ENCODE assay signal across 22 cellular contexts in genomic region chr10:80509108-80509402, GRCh38. TPM values are rescaled to one million over a fixed set of nuclear protein-coding genes. Genes with fewer than 3 reads are reported as not detected.
DNase-seq lines count a peak whose midpoint lies in the region; ATAC-seq, FAIRE-seq and TF ChIP-seq lines count a peak whose summit lies in the region.
"Had no signal": no experiment of that assay in that cellular context is flagged by ENCODE, and none has a peak within 500 bp of the region (broad histone marks: within the 10 kb centered on the region; RNA-seq: fewer than 3 reads in every experiment).

No MANE protein-coding gene starts in this region.

- no peaks in the 10 kb centered on the region for H3K27me3 Mint-ChIP-seq in activated CD4-positive, alpha-beta memory T cell treated with anti-CD3 and anti-CD28 coated beads for 36 hours
- no peaks in the 10 kb centered on the region for H3K27me3 Mint-ChIP-seq in activated CD4-positive, alpha-beta memory T cell treated with anti-CD3 and anti-CD28 coated beads, Interleukin-2, amount 10 ng/mL, durations not matched to agents 7 days and 5 days
- H3K27me3 Mint-ChIP-seq: CD4-positive, CD25-positive, alpha-beta regulatory T cell had no signal

- peaks cover 19 to 39% of the 10 kb centered on the region in 2 donors for H3K36me3 ChIP-seq in kidney (ENCODE audit: control insufficient read depth in 1 of 2, insufficient read depth in 2 of 2, low read length in 2 of 2)
- peaks cover 7 to 68% (median 65%) of the 10 kb centered on the region in 5 donors for H3K36me3 ChIP-seq in subcutaneous abdominal adipose tissue (ENCODE audit: control insufficient read depth in 5 of 5, insufficient read depth in 5 of 5, low read length in 5 of 5)

- CTCF ChIA-PET in activated CD4-positive, alpha-beta memory T cell treated with anti-CD3 and anti-CD28 coated beads for 36 hours (lab: Charles Lee): interaction anchor here (0.5 to 21.6 kb wide), 4 partner anchors 22 to 131 kb away, joined by 3 to 1168 read pairs (median 3); partner anchors contain the start of gene TSPAN14
- CTCF ChIA-PET in activated CD4-positive, alpha-beta memory T cell treated with anti-CD3 and anti-CD28 coated beads, Interleukin-2, amount 10 ng/mL, durations not matched to agents 7 days and 5 days (lab: Charles Lee): interaction anchor here (0.6 to 17.8 kb wide), 4 partner anchors 26 to 131 kb away, joined by 3 to 414 read pairs (median 34); partner anchors contain the start of gene TSPAN14

- no peak for ATAC-seq in HG02610 (IDR thresholded peaks at IDR 0.05; ENCODE audit: unreplicated experiment)

- H3K27ac ChIP-seq in VCaP (peak overlapping the region; percentile 99), kidney (ENCODE audit: low read depth in 2 of 2, low read length in 2 of 2) (peak overlapping the region; percentile 71 to 75), subcutaneous abdominal adipose tissue (ENCODE audit: low read depth, low read length) (peak overlapping the region; percentile 92)
- H3K27ac ChIP-seq: SJCRH30, testis had no signal

- H3K9ac ChIP-seq in kidney (ENCODE audit: low read length in 2 of 2) (no peak overlapping the region), subcutaneous abdominal adipose tissue (ENCODE audit: low read length in 5 of 5) (peak overlapping the region in 4 of 5 donors; percentile 15 to 63 (median 54))

- H3K27me3 ChIP-seq in subcutaneous abdominal adipose tissue (ENCODE audit: control insufficient read depth in 5 of 5, insufficient read depth in 4 of 5, low read length in 5 of 5): no peaks in the 10 kb centered on the region
- H3K27me3 ChIP-seq: SJCRH30, testis had no signal

- peak overlapping the region; percentile 28 for H3K27ac Mint-ChIP-seq in activated CD4-positive, alpha-beta memory T cell treated with anti-CD3 and anti-CD28 coated beads for 36 hours
- H3K27ac Mint-ChIP-seq in activated CD4-positive, alpha-beta memory T cell treated with anti-CD3 and anti-CD28 coated beads, Interleukin-2, amount 10 ng/mL, durations not matched to agents 7 days and 5 days: no peak overlapping the region

- intact Hi-C loops in activated CD4-positive, alpha-beta memory T cell treated with anti-CD3 and anti-CD28 coated beads for 36 hours (cut with micrococcal nuclease): no loop called here
- intact Hi-C loops in kidney (cut with DNase I): no loop called here

- peaks cover 37% of the 10 kb centered on the region for H3K4me1 Mint-ChIP-seq in activated CD4-positive, alpha-beta memory T cell treated with anti-CD3 and anti-CD28 coated beads for 36 hours (ENCODE audit: low read depth)
- H3K4me1 Mint-ChIP-seq in activated CD4-positive, alpha-beta memory T cell treated with anti-CD3 and anti-CD28 coated beads, Interleukin-2, amount 10 ng/mL, durations not matched to agents 7 days and 5 days: peaks cover 40% of the 10 kb centered on the region

- H3K36me3 Mint-ChIP-seq in activated CD4-positive, alpha-beta memory T cell treated with anti-CD3 and anti-CD28 coated beads for 36 hours: peaks cover 44% of the 10 kb centered on the region
- H3K36me3 Mint-ChIP-seq in activated CD4-positive, alpha-beta memory T cell treated with anti-CD3 and anti-CD28 coated beads, Interleukin-2, amount 10 ng/mL, durations not matched to agents 7 days and 5 days (ENCODE audit: low read depth): peaks cover 66% of the 10 kb centered on the region

- H3K4me3 ChIP-seq in kidney (ENCODE audit: low read length in 2 of 2) (no peak overlapping the region), subcutaneous abdominal adipose tissue (ENCODE audit: low read depth in 1 of 5, low read length in 5 of 5) (peak overlapping the region in 1 of 5 donors; percentile 17)
- H3K4me3 ChIP-seq: coronary artery, SJCRH30, testis had no signal

- H3K4me3 Mint-ChIP-seq in activated CD4-positive, alpha-beta memory T cell treated with anti-CD3 and anti-CD28 coated beads for 36 hours: no peak overlapping the region
- H3K4me3 Mint-ChIP-seq in activated CD4-positive, alpha-beta memory T cell treated with anti-CD3 and anti-CD28 coated beads, Interleukin-2, amount 10 ng/mL, durations not matched to agents 7 days and 5 days: no peak overlapping the region
- H3K4me3 Mint-ChIP-seq: CD4-positive, CD25-positive, alpha-beta regulatory T cell had no signal

- H3K4me1 ChIP-seq in kidney (ENCODE audit: control insufficient read depth in 1 of 2, insufficient read depth in 1 of 2, low read depth in 1 of 2, low read length in 2 of 2) (peaks cover 16 to 28% of the 10 kb centered on the region in 2 donors), subcutaneous abdominal adipose tissue (ENCODE audit: control insufficient read depth in 5 of 5, insufficient read depth in 5 of 5, low read length in 5 of 5) (peaks cover 24 to 81% (median 63%) of the 10 kb centered on the region in 5 donors)

- H3K9me3 Mint-ChIP-seq in activated CD4-positive, alpha-beta memory T cell treated with anti-CD3 and anti-CD28 coated beads for 36 hours: no peaks in the 10 kb centered on the region
- no peaks in the 10 kb centered on the region for H3K9me3 Mint-ChIP-seq in activated CD4-positive, alpha-beta memory T cell treated with anti-CD3 and anti-CD28 coated beads, Interleukin-2, amount 10 ng/mL, durations not matched to agents 7 days and 5 days
- H3K9me3 Mint-ChIP-seq: CD4-positive, CD25-positive, alpha-beta regulatory T cell had no signal

- H3K9me3 ChIP-seq in kidney (ENCODE audit: control insufficient read depth in 1 of 2, low read length in 2 of 2) (no peaks in the 10 kb centered on the region), subcutaneous abdominal adipose tissue (ENCODE audit: control insufficient read depth in 5 of 5, low read length in 5 of 5) (no peaks in the 10 kb centered on the region)
- H3K9me3 ChIP-seq: SJCRH30, testis had no signal

- FAIRE-seq in kidney (lab: Jason Lieb, UNC): no peak
- FAIRE-seq: islet of Langerhans had no signal

- DNase-seq in activated CD4-positive, alpha-beta memory T cell treated with anti-CD3 and anti-CD28 coated beads for 36 hours: no peak
- no peak for DNase-seq in activated CD4-positive, alpha-beta memory T cell treated with anti-CD3 and anti-CD28 coated beads, Interleukin-2, amount 10 ng/mL, durations not matched to agents 7 days and 5 days
- DNase-seq in kidney: peak; percentile 66
- DNase-seq in anterior cingulate cortex (lab: John Stamatoyannopoulos, UW): no peak
- DNase-seq in activated CD4-positive, CD25-positive, alpha-beta regulatory T cell treated with anti-CD3 and anti-CD28 coated beads, Interleukin-2, amount 50 U/mL, for 72 hours: no peak
- DNase-seq: activated CD4-positive, alpha-beta T cell treated with anti-CD3 and anti-CD28 coated beads for 1 hour; activated gamma-delta T cell treated with Interleukin-2 at 50 U/mL for 16 hours; CD4-positive, CD25-positive, alpha-beta regulatory T cell; erythroblast; KG1; NCI-H1105 treated with DMSO at 0.1 percent for 48 hours; NCI-H526 treated with DMSO at 0.1 percent for 48 hours; SJCRH30; stimulated activated CD4-positive, alpha-beta T cell treated with anti-CD3 and anti-CD28 coated beads, Interleukin-1b, Interleukin-23, amount 100 ng/mL, for 48 hours; T-helper 9 cell; testis had no signal

- POLR2A ChIA-PET in activated CD4-positive, alpha-beta memory T cell treated with anti-CD3 and anti-CD28 coated beads for 36 hours (lab: Charles Lee): no interaction called here
- POLR2A ChIA-PET in activated CD4-positive, alpha-beta memory T cell treated with anti-CD3 and anti-CD28 coated beads, Interleukin-2, amount 10 ng/mL, durations not matched to agents 7 days and 5 days (lab: Charles Lee): interaction anchor here (2.5 kb wide), 1 partner anchor 52 kb away, joined by 9 read pairs; no protein-coding TSS in a partner anchor

- TF ChIP-seq CTCF in VCaP (conservative IDR thresholded peaks at IDR 0.05) (no peak), kidney (IDR thresholded peaks at IDR 0.05; ENCODE audit: borderline replicate concordance, extremely low read depth, insufficient read depth) (no peak)

RNA-seq across cellular contexts. Expression of gene SH2D4B, which starts 28.6 kb away (rescaled TPM):
- total RNA-seq in activated CD4-positive, alpha-beta memory T cell treated with anti-CD3 and anti-CD28 coated beads for 36 hours: under 1 TPM in 1 of 2 experiments, not detected in 1; 0.12 TPM
- under 1 TPM; 0.13 to 0.15 TPM for total RNA-seq in activated CD4-positive, alpha-beta memory T cell treated with anti-CD3 and anti-CD28 coated beads, Interleukin-2, amount 10 ng/mL, durations not matched to agents 7 days and 5 days
- 0.09 TPM for total RNA-seq in kidney
- polyA plus RNA-seq in kidney (ENCODE audit: insufficient read depth, low read depth, low replicate concordance): not detected
- total RNA-seq: H4, SJCRH30 had no signal
- polyA plus RNA-seq: CD4-positive, CD25-positive, alpha-beta regulatory T cell had no signal

RNA-seq across cellular contexts. Expression of gene TSPAN14, which starts 54.9 kb away (rescaled TPM):
- 10 to 100 TPM; 48.9 to 51.8 TPM for total RNA-seq in activated CD4-positive, alpha-beta memory T cell treated with anti-CD3 and anti-CD28 coated beads for 36 hours
- 100 to 1,000 TPM; 130 to 136 TPM for total RNA-seq in activated CD4-positive, alpha-beta memory T cell treated with anti-CD3 and anti-CD28 coated beads, Interleukin-2, amount 10 ng/mL, durations not matched to agents 7 days and 5 days
- total RNA-seq in kidney: 183 TPM
- polyA plus RNA-seq in kidney (ENCODE audit: insufficient read depth, low read depth, low replicate concordance): 36.8 TPM

Comparison
In these comparisons a context has a peak if more than half of its experiments do, and no peak if none do; other contexts are left out.
1. H3K9ac ChIP-seq: peak in subcutaneous abdominal adipose tissue (4 of 5); none in kidney (0 of 2).
2. Peak in every context shown above with its lines, with median percentiles within 50 percentile points of each other: H3K27ac ChIP-seq.